Comparison of ENCODE assay signal across 1 cellular context in the genomic region with DNA sequence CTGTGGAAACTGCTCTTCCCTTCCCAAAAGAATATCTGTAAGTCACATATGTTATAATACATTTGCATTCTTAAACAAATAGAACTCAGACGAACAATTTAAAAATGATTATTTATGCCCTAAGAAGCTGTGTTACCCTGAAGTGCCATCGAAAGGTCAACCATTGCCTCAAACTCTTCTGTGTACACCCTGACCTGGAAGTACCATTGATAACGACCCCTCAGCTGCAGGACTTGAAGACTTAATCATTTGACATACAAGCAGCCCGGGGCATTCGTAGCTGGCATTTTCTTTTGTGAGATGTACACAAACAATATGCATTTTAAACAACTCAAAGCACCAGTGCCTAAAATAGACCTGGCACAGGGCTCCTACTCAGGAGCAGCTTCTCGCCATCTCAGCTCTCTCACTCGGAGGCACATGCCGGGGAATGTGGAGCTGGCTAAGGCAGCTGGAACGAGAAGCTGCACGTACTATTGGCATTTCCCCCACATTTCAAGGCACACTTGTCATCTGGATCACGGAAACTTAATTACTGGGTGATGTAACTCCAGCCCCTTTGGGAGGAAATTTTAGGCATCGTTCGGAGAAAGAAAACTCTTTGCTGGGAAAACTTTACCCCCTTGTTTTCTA.
TF ChIP-seq lines count a peak whose summit lies in the region.

No MANE protein-coding gene starts in this region.

TF ChIP-seq in WTC11, 78 proteins besides CTCF, POLR2A, EP300 and RAD21 (continued from another document):
- TF ChIP-seq, protein P1, sequence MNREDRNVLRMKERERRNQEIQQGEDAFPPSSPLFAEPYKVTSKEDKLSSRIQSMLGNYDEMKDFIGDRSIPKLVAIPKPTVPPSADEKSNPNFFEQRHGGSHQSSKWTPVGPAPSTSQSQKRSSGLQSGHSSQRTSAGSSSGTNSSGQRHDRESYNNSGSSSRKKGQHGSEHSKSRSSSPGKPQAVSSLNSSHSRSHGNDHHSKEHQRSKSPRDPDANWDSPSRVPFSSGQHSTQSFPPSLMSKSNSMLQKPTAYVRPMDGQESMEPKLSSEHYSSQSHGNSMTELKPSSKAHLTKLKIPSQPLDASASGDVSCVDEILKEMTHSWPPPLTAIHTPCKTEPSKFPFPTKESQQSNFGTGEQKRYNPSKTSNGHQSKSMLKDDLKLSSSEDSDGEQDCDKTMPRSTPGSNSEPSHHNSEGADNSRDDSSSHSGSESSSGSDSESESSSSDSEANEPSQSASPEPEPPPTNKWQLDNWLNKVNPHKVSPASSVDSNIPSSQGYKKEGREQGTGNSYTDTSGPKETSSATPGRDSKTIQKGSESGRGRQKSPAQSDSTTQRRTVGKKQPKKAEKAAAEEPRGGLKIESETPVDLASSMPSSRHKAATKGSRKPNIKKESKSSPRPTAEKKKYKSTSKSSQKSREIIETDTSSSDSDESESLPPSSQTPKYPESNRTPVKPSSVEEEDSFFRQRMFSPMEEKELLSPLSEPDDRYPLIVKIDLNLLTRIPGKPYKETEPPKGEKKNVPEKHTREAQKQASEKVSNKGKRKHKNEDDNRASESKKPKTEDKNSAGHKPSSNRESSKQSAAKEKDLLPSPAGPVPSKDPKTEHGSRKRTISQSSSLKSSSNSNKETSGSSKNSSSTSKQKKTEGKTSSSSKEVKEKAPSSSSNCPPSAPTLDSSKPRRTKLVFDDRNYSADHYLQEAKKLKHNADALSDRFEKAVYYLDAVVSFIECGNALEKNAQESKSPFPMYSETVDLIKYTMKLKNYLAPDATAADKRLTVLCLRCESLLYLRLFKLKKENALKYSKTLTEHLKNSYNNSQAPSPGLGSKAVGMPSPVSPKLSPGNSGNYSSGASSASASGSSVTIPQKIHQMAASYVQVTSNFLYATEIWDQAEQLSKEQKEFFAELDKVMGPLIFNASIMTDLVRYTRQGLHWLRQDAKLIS (CRISPR knock-in tag; IDR thresholded peaks at IDR 0.05; ENCODE audit: borderline replicate concordance) = no peak
- TF ChIP-seq NR1H2 (CRISPR knock-in tag; IDR thresholded peaks at IDR 0.05) (no peak), MXD4 (CRISPR knock-in tag; IDR thresholded peaks at IDR 0.05; ENCODE audit: borderline replicate concordance) (no peak), TCF7 (CRISPR knock-in tag; IDR thresholded peaks at IDR 0.05; ENCODE audit: low read depth) (no peak), EMX1 (CRISPR knock-in tag; IDR thresholded peaks at IDR 0.05) (no peak), NFYB (CRISPR knock-in tag; conservative IDR thresholded peaks at IDR 0.05; ENCODE audit: low read depth) (no peak), CREM (CRISPR knock-in tag; IDR thresholded peaks at IDR 0.05) (no peak), FOXP1 (CRISPR knock-in tag; IDR thresholded peaks at IDR 0.05; ENCODE audit: borderline replicate concordance) (no peak)
- TF ChIP-seq, protein P2, sequence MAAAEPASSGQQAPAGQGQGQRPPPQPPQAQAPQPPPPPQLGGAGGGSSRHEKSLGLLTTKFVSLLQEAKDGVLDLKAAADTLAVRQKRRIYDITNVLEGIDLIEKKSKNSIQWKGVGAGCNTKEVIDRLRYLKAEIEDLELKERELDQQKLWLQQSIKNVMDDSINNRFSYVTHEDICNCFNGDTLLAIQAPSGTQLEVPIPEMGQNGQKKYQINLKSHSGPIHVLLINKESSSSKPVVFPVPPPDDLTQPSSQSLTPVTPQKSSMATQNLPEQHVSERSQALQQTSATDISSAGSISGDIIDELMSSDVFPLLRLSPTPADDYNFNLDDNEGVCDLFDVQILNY (CRISPR knock-in tag; IDR thresholded peaks at IDR 0.05) = no peak
- TF ChIP-seq, protein P3, sequence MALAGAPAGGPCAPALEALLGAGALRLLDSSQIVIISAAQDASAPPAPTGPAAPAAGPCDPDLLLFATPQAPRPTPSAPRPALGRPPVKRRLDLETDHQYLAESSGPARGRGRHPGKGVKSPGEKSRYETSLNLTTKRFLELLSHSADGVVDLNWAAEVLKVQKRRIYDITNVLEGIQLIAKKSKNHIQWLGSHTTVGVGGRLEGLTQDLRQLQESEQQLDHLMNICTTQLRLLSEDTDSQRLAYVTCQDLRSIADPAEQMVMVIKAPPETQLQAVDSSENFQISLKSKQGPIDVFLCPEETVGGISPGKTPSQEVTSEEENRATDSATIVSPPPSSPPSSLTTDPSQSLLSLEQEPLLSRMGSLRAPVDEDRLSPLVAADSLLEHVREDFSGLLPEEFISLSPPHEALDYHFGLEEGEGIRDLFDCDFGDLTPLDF (CRISPR knock-in tag; IDR thresholded peaks at IDR 0.05) = no peak
- TF ChIP-seq, protein P4, sequence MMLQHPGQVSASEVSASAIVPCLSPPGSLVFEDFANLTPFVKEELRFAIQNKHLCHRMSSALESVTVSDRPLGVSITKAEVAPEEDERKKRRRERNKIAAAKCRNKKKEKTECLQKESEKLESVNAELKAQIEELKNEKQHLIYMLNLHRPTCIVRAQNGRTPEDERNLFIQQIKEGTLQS (CRISPR knock-in tag; conservative IDR thresholded peaks at IDR 0.05) = no peak
- TF ChIP-seq, protein P5, sequence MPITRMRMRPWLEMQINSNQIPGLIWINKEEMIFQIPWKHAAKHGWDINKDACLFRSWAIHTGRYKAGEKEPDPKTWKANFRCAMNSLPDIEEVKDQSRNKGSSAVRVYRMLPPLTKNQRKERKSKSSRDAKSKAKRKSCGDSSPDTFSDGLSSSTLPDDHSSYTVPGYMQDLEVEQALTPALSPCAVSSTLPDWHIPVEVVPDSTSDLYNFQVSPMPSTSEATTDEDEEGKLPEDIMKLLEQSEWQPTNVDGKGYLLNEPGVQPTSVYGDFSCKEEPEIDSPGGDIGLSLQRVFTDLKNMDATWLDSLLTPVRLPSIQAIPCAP (CRISPR knock-in tag; IDR thresholded peaks at IDR 0.05) = no peak
- TF ChIP-seq, protein P6, sequence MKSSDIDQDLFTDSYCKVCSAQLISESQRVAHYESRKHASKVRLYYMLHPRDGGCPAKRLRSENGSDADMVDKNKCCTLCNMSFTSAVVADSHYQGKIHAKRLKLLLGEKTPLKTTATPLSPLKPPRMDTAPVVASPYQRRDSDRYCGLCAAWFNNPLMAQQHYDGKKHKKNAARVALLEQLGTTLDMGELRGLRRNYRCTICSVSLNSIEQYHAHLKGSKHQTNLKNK (CRISPR knock-in tag; IDR thresholded peaks at IDR 0.05) = no peak
- TF ChIP-seq, protein P7, sequence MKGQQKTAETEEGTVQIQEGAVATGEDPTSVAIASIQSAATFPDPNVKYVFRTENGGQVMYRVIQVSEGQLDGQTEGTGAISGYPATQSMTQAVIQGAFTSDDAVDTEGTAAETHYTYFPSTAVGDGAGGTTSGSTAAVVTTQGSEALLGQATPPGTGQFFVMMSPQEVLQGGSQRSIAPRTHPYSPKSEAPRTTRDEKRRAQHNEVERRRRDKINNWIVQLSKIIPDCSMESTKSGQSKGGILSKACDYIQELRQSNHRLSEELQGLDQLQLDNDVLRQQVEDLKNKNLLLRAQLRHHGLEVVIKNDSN (CRISPR knock-in tag; IDR thresholded peaks at IDR 0.05) = no peak
